26 cellular contexts compared by ENCODE assay signal in the genomic region with DNA sequence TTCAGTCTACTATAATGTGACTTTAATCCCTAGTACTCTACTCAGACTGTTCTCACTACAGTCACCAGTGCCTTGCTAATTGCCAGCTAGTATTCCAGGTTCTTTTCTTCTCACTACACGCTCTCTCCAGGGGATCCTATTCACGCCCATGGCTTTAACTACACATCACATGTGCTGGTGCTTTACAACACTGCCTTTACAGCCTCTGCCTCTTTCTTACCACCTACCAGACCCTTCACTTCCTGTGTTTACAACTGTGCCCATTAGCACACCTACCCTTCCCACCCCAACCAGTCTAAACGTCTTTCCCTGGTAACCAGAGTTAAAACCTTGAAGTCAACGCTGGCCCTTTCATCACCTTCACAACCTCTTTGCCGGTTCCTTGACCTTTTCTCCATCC.
DNase-seq lines count a peak whose midpoint lies in the region; ATAC-seq and TF ChIP-seq lines count a peak whose summit lies in the region.
"Had no signal": no experiment of that assay in that cellular context is flagged by ENCODE, and none has a peak within 500 bp of the region (broad histone marks: within the 10 kb centered on the region; RNA-seq: fewer than 3 reads in every experiment).

No MANE protein-coding gene starts in this region.

- intact Hi-C loops in Right ventricle myocardium superior (cut with DNase I) = no loop called here

- no peak overlapping the region for H3K4me3 ChIP-seq in endodermal cell (ENCODE audit: low read length)
- H3K4me3 ChIP-seq: coronary artery, esophagus squamous epithelium, right atrium auricular region, SJSA1, smooth muscle cell, tibial nerve had no signal

- no peaks in the 10 kb centered on the region for H3K9me3 Mint-ChIP-seq in endodermal cell
- H3K9me3 Mint-ChIP-seq: activated naive CD4-positive, alpha-beta T cell treated with anti-CD3 and anti-CD28 coated beads, Interleukin-2, amount 50 U/mL, for 24 hours; activated T-helper 17 cell treated with anti-CD3 and anti-CD28 coated beads, Interleukin-2, amount 50 U/mL, for 72 hours had no signal

- no peak overlapping the region for H3K27ac ChIP-seq in endodermal cell (ENCODE audit: low read depth, low read length)
- H3K27ac ChIP-seq: 22Rv1, coronary artery, esophagus squamous epithelium, right atrium auricular region, SJSA1, tibial nerve had no signal

- DNase-seq in NCI-H1092 treated with DMSO at 0.1 percent for 48 hours (lab: John Stamatoyannopoulos, UW) = peak; percentile 3
- no peak for DNase-seq in NCI-H1092 (lab: John Stamatoyannopoulos, UW)
- peak; percentile 7 for DNase-seq in Daoy (ENCODE audit: low read depth)
- peak; percentile 80 for DNase-seq in NCI-H345 (lab: John Stamatoyannopoulos, UW)
- peak; percentile 53 for DNase-seq in endodermal cell
- no peak for DNase-seq in Right ventricle myocardium superior
- no peak for DNase-seq in OCI-M2 (lab: John Stamatoyannopoulos, UW; ENCODE audit: unreplicated experiment)
- DNase-seq: activated CD4-positive, alpha-beta T cell treated with anti-CD3 and anti-CD28 coated beads, Interleukin-2, amount 50 U/mL, for 48 hours; esophagus squamous epithelium; foreskin melanocyte; left cardiac atrium; NCI-H1436; NK-92 treated with Interleukin-12 subunit alpha and Interleukin-12 subunit beta, amount 100 ng/mL, for 24 hours; stimulated activated CD4-positive, alpha-beta T cell treated with anti-CD3 and anti-CD28 coated beads, Interleukin-2, amount 100 ng/mL, for 24 hours; T-helper 1 cell had no signal

- H3K4me3 Mint-ChIP-seq in endodermal cell = no peak overlapping the region
- H3K4me3 Mint-ChIP-seq: activated naive CD4-positive, alpha-beta T cell treated with anti-CD3 and anti-CD28 coated beads, Interleukin-2, amount 50 U/mL, for 24 hours; activated T-helper 17 cell treated with anti-CD3 and anti-CD28 coated beads, Interleukin-2, amount 50 U/mL, for 72 hours; CD14-positive monocyte had no signal

- no peaks in the 10 kb centered on the region for H3K36me3 Mint-ChIP-seq in endodermal cell (ENCODE audit: low read depth)
- H3K36me3 Mint-ChIP-seq: activated naive CD4-positive, alpha-beta T cell treated with anti-CD3 and anti-CD28 coated beads, Interleukin-2, amount 50 U/mL, for 24 hours; CD14-positive monocyte had no signal

- TF ChIP-seq CTCF in endodermal cell (conservative IDR thresholded peaks at IDR 0.05) = no peak

- no peak overlapping the region for H3K9ac ChIP-seq in endodermal cell (ENCODE audit: extremely low read depth, low read length, poor library complexity, severe bottlenecking)

- peaks cover 26% of the 10 kb centered on the region for H3K4me1 Mint-ChIP-seq in endodermal cell
- H3K4me1 Mint-ChIP-seq: activated naive CD4-positive, alpha-beta T cell treated with anti-CD3 and anti-CD28 coated beads, Interleukin-2, amount 50 U/mL, for 24 hours; activated T-helper 17 cell treated with anti-CD3 and anti-CD28 coated beads, Interleukin-2, amount 50 U/mL, for 72 hours; CD14-positive monocyte had no signal

- no peak overlapping the region for H3K27ac Mint-ChIP-seq in endodermal cell
- H3K27ac Mint-ChIP-seq: activated naive CD4-positive, alpha-beta T cell treated with anti-CD3 and anti-CD28 coated beads, Interleukin-2, amount 50 U/mL, for 24 hours; activated T-helper 17 cell treated with anti-CD3 and anti-CD28 coated beads, Interleukin-2, amount 50 U/mL, for 72 hours; CD14-positive monocyte had no signal

- H3K9me3 ChIP-seq in endodermal cell (ENCODE audit: control insufficient read depth, low read length) = no peaks in the 10 kb centered on the region
- H3K9me3 ChIP-seq: esophagus squamous epithelium, right atrium auricular region, SJSA1, tibial nerve had no signal

- H3K36me3 ChIP-seq in endodermal cell (ENCODE audit: control insufficient read depth, insufficient read depth, low read length) = no peaks in the 10 kb centered on the region
- H3K36me3 ChIP-seq: esophagus squamous epithelium, right atrium auricular region, SJSA1, tibial nerve had no signal

- no peaks in the 10 kb centered on the region for H3K27me3 ChIP-seq in endodermal cell (ENCODE audit: control insufficient read depth, insufficient read depth, low read length, poor library complexity, severe bottlenecking)
- H3K27me3 ChIP-seq: esophagus squamous epithelium, right atrium auricular region, SJSA1, tibial nerve had no signal

- 77 to 86% methylated on average over 5 of the region's 5 CpGs for WGBS in endodermal cell (ENCODE audit: insufficient coverage in 1 of 2, insufficient read length in 1 of 2), 2 experiments

- ATAC-seq in HG02884 (IDR thresholded peaks at IDR 0.05; ENCODE audit: unreplicated experiment) (no peak), Right ventricle myocardium superior (ENCODE audit: poor library complexity) (no peak)
- ATAC-seq: activated CD4-positive, CD25-positive, alpha-beta regulatory T cell treated with anti-CD3 and anti-CD28 coated beads, Interleukin-2, amount 50 U/mL, for 24 hours; activated T-helper 17 cell treated with anti-CD3 and anti-CD28 coated beads, Interleukin-2, amount 50 U/mL, for 72 hours; left cardiac atrium had no signal

- H3K27me3 Mint-ChIP-seq in endodermal cell (ENCODE audit: insufficient read depth) = no peaks in the 10 kb centered on the region

- peaks cover 15% of the 10 kb centered on the region for H3K4me1 ChIP-seq in endodermal cell (ENCODE audit: control insufficient read depth, insufficient read depth, low read length)
- H3K4me1 ChIP-seq: tibial nerve had no signal

Comparison
In these comparisons a context has a peak if more than half of its experiments do, and no peak if none do; other contexts are left out.
1. DNase-seq: peak in NCI-H1092 treated with DMSO at 0.1 percent for 48 hours (single experiment), Daoy (single experiment), NCI-H345 (single experiment) and endodermal cell (single experiment); none in NCI-H1092 (single experiment), Right ventricle myocardium superior (single experiment) and OCI-M2 (single experiment).